ENCODE assay signal across 1 cellular context in genomic region chr6:7542878-7543394, GRCh38.
TF ChIP-seq lines count a peak whose summit lies in the region.

No MANE protein-coding gene starts in this region.

TF ChIP-seq in HepG2, 621 proteins besides CTCF, POLR2A, EP300 and RAD21 (continued from another document and continues in another):
- no peak; the same call in 1 of the 2 replicates for TF ChIP-seq MXD1 (CRISPR knock-in tag; IDR thresholded peaks at IDR 0.05)
- TF ChIP-seq GLI4 (CRISPR knock-in tag; IDR thresholded peaks at IDR 0.05; ENCODE audit: borderline replicate concordance): no peak
- no peak for TF ChIP-seq RARG (CRISPR knock-in tag; IDR thresholded peaks at IDR 0.05; ENCODE audit: low read depth)
- no peak for TF ChIP-seq ZNF770 (CRISPR knock-in tag; IDR thresholded peaks at IDR 0.05)
- no peak for TF ChIP-seq ARHGAP35 (CRISPR knock-in tag; IDR thresholded peaks at IDR 0.05; ENCODE audit: borderline replicate concordance)
- peak; percentile 52; the same call in 1 of the 2 replicates for TF ChIP-seq ZNF263 (CRISPR knock-in tag; IDR thresholded peaks at IDR 0.05)
- no peak for TF ChIP-seq SNAPC4 (CRISPR knock-in tag; IDR thresholded peaks at IDR 0.05)
- 0 out of 2 replicates have a peak, but pooled peaks have one; percentile 54 for TF ChIP-seq GABPB1 (CRISPR knock-in tag; IDR thresholded peaks at IDR 0.05)
- TF ChIP-seq ZBTB46 (CRISPR knock-in tag; IDR thresholded peaks at IDR 0.05; ENCODE audit: borderline replicate concordance): peak; percentile 55; the same call in 1 of the 2 replicates
- TF ChIP-seq ZGPAT (CRISPR knock-in tag; IDR thresholded peaks at IDR 0.05): peak; percentile 49; the same call in 1 of the 2 replicates
- TF ChIP-seq ZSCAN20 (CRISPR knock-in tag; IDR thresholded peaks at IDR 0.05; ENCODE audit: borderline replicate concordance): no peak
- peak; percentile 79; the same call in 1 of the 2 replicates for TF ChIP-seq MXD4 (CRISPR knock-in tag; IDR thresholded peaks at IDR 0.05)
- peak; percentile 49; the same call in 1 of the 2 replicates for TF ChIP-seq ZNF800 (CRISPR knock-in tag; IDR thresholded peaks at IDR 0.05)
- TF ChIP-seq AHR (CRISPR knock-in tag; IDR thresholded peaks at IDR 0.05): 0 out of 2 replicates have a peak, but pooled peaks have one; percentile 26
- peak; percentile 50; the same call in 1 of the 2 replicates for TF ChIP-seq MYPOP (CRISPR knock-in tag; IDR thresholded peaks at IDR 0.05)
- no peak for TF ChIP-seq ZNF510 (CRISPR knock-in tag; IDR thresholded peaks at IDR 0.05; ENCODE audit: low read depth)
- no peak for TF ChIP-seq SRF (IDR thresholded peaks at IDR 0.05; ENCODE audit: low read depth, low read length)
- 0 out of 2 replicates have a peak, but pooled peaks have one; percentile 34 for TF ChIP-seq TBP (CRISPR knock-in tag; IDR thresholded peaks at IDR 0.05)
- TF ChIP-seq HOMEZ (CRISPR knock-in tag; IDR thresholded peaks at IDR 0.05; ENCODE audit: low read depth): peak; percentile 44; the same call in 1 of the 2 replicates
- TF ChIP-seq SMAD3 (CRISPR knock-in tag; IDR thresholded peaks at IDR 0.05): peak; percentile 75
- peak; percentile 72; the same call in 1 of the 2 replicates for TF ChIP-seq ZFAT (CRISPR knock-in tag; conservative IDR thresholded peaks at IDR 0.05)
- TF ChIP-seq ZHX2 (IDR thresholded peaks at IDR 0.05; ENCODE audit: low read depth): no peak
- TF ChIP-seq ZHX2 (CRISPR knock-in tag; IDR thresholded peaks at IDR 0.05; ENCODE audit: borderline replicate concordance): no peak
- no peak for TF ChIP-seq HNRNPUL1 (IDR thresholded peaks at IDR 0.05; ENCODE audit: low read depth, low read length)
- peak; percentile 72; the same call in 1 of the 2 replicates for TF ChIP-seq NKX3-1 (CRISPR knock-in tag; IDR thresholded peaks at IDR 0.05)
- TF ChIP-seq JDP2 (CRISPR knock-in tag; IDR thresholded peaks at IDR 0.05; ENCODE audit: borderline replicate concordance): no peak; the same call in 1 of the 2 replicates
- TF ChIP-seq BCL3 (CRISPR knock-in tag; IDR thresholded peaks at IDR 0.05): no peak
- TF ChIP-seq MBNL3 (CRISPR knock-in tag; conservative IDR thresholded peaks at IDR 0.05): no peak
- TF ChIP-seq ZNF724P (CRISPR knock-in tag; IDR thresholded peaks at IDR 0.05; ENCODE audit: borderline replicate concordance): no peak
- TF ChIP-seq ZBTB42 (CRISPR knock-in tag; IDR thresholded peaks at IDR 0.05): no peak
- no peak for TF ChIP-seq CREB1 (IDR thresholded peaks at IDR 0.05)
- TF ChIP-seq CREB1 (CRISPR knock-in tag; IDR thresholded peaks at IDR 0.05): 0 out of 2 replicates have a peak, but pooled peaks have one; percentile 19
- no peak for TF ChIP-seq ZNF83 (CRISPR knock-in tag; IDR thresholded peaks at IDR 0.05; ENCODE audit: borderline replicate concordance)
